ENCODE assay signal across 8 cellular contexts in the genomic region with DNA sequence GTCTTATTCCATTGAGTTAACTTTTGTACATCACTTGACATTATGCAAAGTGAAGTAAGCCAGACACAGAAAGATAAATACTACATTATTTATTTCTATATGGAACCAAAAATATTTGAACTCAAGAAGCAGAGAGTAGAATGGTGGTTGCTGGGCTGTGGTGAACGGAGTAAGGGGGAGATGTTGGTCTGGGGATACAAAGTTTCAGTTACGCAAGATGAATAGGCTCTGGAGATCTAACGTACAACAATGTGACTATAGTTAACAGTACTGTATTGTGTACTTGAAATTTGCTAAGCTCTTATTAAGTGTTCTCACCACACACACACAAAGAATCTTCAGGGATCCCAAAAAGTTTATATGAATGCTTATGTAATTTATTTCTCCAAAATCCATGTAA.
"Had no signal": no experiment of that assay in that cellular context is flagged by ENCODE, and none has a peak within 500 bp of the region (broad histone marks: within the 10 kb centered on the region; RNA-seq: fewer than 3 reads in every experiment).

No MANE protein-coding gene starts in this region.

- H3K4me3 Mint-ChIP-seq: GM23338, H9, HFFc6 had no signal

- DNase-seq: GM23248, GOT3, H7, H9, HCEC 1CT, HFFc6 had no signal

- H3K4me1 Mint-ChIP-seq: GM23338, H9 had no signal

- H3K9me3 Mint-ChIP-seq: GM23338, H9, HFFc6 had no signal

- H3K9me3 ChIP-seq: HAP-1 had no signal

- H3K4me1 ChIP-seq: HAP-1 had no signal

- H3K27ac ChIP-seq: GM23248 had no signal

- H3K4me3 ChIP-seq: GM23248, GM23338, HAP-1 had no signal

- H3K36me3 ChIP-seq: HAP-1 had no signal

- H3K27ac Mint-ChIP-seq: GM23338, H9, HFFc6 had no signal
